Comparison of ENCODE assay signal across 13 cellular contexts in genomic region chr1:154993572-154994268, GRCh38. TPM values are rescaled to one million over a fixed set of nuclear protein-coding genes. Genes with fewer than 3 reads are reported as not detected.
DNase-seq lines count a peak whose midpoint lies in the region; ATAC-seq and TF ChIP-seq lines count a peak whose summit lies in the region.
"Had no signal": no experiment of that assay in that cellular context is flagged by ENCODE, and none has a peak within 500 bp of the region (broad histone marks: within the 10 kb centered on the region; RNA-seq: fewer than 3 reads in every experiment).

Gene LENEP (plus strand): TSS chr1:154993586. CDS start chr1:154993608, 22 bp downstream.

- no peak within 1 kb of the TSS for H2AFZ ChIP-seq in fibroblast of lung (ENCODE audit: low read length)

- DNase-seq in cardiac muscle cell (ENCODE audit: low read depth in 1 of 2, low spot score in 1 of 2) (no peak), left ventricle myocardium inferior (no peak), Panc1 (ENCODE audit: low read depth, low spot score) (no peak), fibroblast of lung (ENCODE audit: low read depth in 2 of 2) (no peak), SKM-1 (lab: John Stamatoyannopoulos, UW; ENCODE audit: unreplicated experiment) (no peak)
- DNase-seq: activated CD4-positive, alpha-beta T cell treated with anti-CD3 and anti-CD28 coated beads, Interleukin-2, amount 50 U/mL, for 1 hour; DMS79 treated with DMSO at 0.1 percent for 48 hours; effector CD8-positive, alpha-beta T cell; NCI-H446 had no signal

- H3K4me2 ChIP-seq in fibroblast of lung (ENCODE audit: extremely low read depth, insufficient read depth, low read length) = no peak within 1 kb of the TSS

- H3K27ac ChIP-seq in cardiac muscle cell = peak within 1 kb of the TSS; percentile 48
- H3K27ac ChIP-seq in left ventricle myocardium inferior (replicated peaks) = no peak within 1 kb of the TSS
- peak within 1 kb of the TSS; percentile 48; the same call in 1 of the 2 replicates for H3K27ac ChIP-seq in Panc1 (ENCODE audit: low read length)
- peak within 1 kb of the TSS; percentile 7 for H3K27ac ChIP-seq in fibroblast of lung (ENCODE audit: insufficient read depth, low read length)
- peak within 1 kb of the TSS; percentile 78 for H3K27ac ChIP-seq in subcutaneous abdominal adipose tissue (ENCODE audit: low read depth, low read length)

- H3K36me3 ChIP-seq in cardiac muscle cell (peaks cover 4% of the 10 kb centered on the region), left ventricle myocardium inferior (peaks cover 32% of the 10 kb centered on the region), Panc1 (ENCODE audit: control insufficient read depth, insufficient read depth, low read length) (peaks cover 4% of the 10 kb centered on the region; the same call in 1 of the 2 replicates), fibroblast of lung (ENCODE audit: control insufficient read depth, insufficient read depth, low read length) (peaks cover under 1% of the 10 kb centered on the region), subcutaneous abdominal adipose tissue (ENCODE audit: control insufficient read depth in 5 of 5, insufficient read depth in 5 of 5, low read length in 5 of 5) (peaks cover 0 to 30% (median 21%) of the 10 kb centered on the region in 5 donors)

- no peaks in the 10 kb centered on the region for H3K79me2 ChIP-seq in fibroblast of lung (ENCODE audit: control insufficient read depth, insufficient read depth, low read length)

- TF ChIP-seq CTCF in cardiac muscle cell (IDR thresholded peaks at IDR 0.05; ENCODE audit: low read depth, low read length) (no peak), left ventricle myocardium inferior (IDR thresholded peaks at IDR 0.05; ENCODE audit: borderline replicate concordance) (no peak), Panc1 (IDR thresholded peaks at IDR 0.05) (no peak), fibroblast of lung (conservative IDR thresholded peaks at IDR 0.05 in 1 of 2, IDR thresholded peaks at IDR 0.05 in 1 of 2; ENCODE audit: low read depth in 1 of 2, low read length in 2 of 2) (no peak)

- H4K20me1 ChIP-seq in fibroblast of lung (ENCODE audit: control insufficient read depth, extremely low read depth, insufficient read depth, low read length) = no peaks in the 10 kb centered on the region

- POLR2A ChIA-PET in Panc1 (lab: Charles Lee) = interaction anchor here (0.6 to 1.6 kb wide), 4 partner anchors 9 to 24 kb away, joined by 3 to 12 read pairs (median 3); partner anchors contain the start of gene FLAD1

- H3K4me1 ChIP-seq in cardiac muscle cell (ENCODE audit: low read depth) (peaks cover under 1% of the 10 kb centered on the region), left ventricle myocardium inferior (peaks cover 16% of the 10 kb centered on the region), Panc1 (ENCODE audit: control insufficient read depth, insufficient read depth, low read length) (peaks cover 8% of the 10 kb centered on the region), fibroblast of lung (ENCODE audit: control insufficient read depth, extremely low read depth, insufficient read depth, low read length) (no peaks in the 10 kb centered on the region), subcutaneous abdominal adipose tissue (ENCODE audit: control insufficient read depth in 5 of 5, insufficient read depth in 5 of 5, low read length in 5 of 5) (peaks cover 0 to 29% (median 11%) of the 10 kb centered on the region in 5 donors)

- in situ Hi-C loops in Panc1 (cut with HindIII; ENCODE audit: low pct_unique_long_range_greater_than_20kb, low sequenced_read_pairs) = no loop called here

- H3K9ac ChIP-seq in fibroblast of lung (ENCODE audit: insufficient read depth, low read length) = no peak within 1 kb of the TSS
- H3K9ac ChIP-seq in subcutaneous abdominal adipose tissue (ENCODE audit: low read length in 5 of 5) = peak within 1 kb of the TSS in 2 of 5 donors; percentile 25 to 33

- intact Hi-C loops in left ventricle myocardium inferior (cut with micrococcal nuclease) = no loop called here
- intact Hi-C loops in Panc1 (cut with micrococcal nuclease; ENCODE audit: unreplicated experiment) = no loop called here

- no TSS peak for BruUV-seq in Panc1 (replicated peaks; lab: Mats Ljungman, UMichigan)

- CTCF ChIA-PET in Panc1 (lab: Charles Lee) = interaction anchor here (0.6 to 0.8 kb wide), 3 partner anchors 19 to 24 kb away, joined by 3 to 7 read pairs (median 3); no protein-coding TSS in a partner anchor

- no peak within 1 kb of the TSS for H3K4me3 ChIP-seq in cardiac muscle cell
- H3K4me3 ChIP-seq in left ventricle myocardium inferior = no peak within 1 kb of the TSS
- H3K4me3 ChIP-seq in Panc1 (ENCODE audit: low read depth in 2 of 2, low read length in 2 of 2) = no peak within 1 kb of the TSS
- H3K4me3 ChIP-seq in fibroblast of lung (replicated peaks in 1 of 4; ENCODE audit: control extremely low read depth in 1 of 4, insufficient read depth in 1 of 4, low read depth in 3 of 4, low read length in 4 of 4) = no peak within 1 kb of the TSS
- H3K4me3 ChIP-seq in subcutaneous abdominal adipose tissue (ENCODE audit: low read depth in 1 of 5, low read length in 5 of 5) = no peak within 1 kb of the TSS

- ATAC-seq in Panc1 (peak; percentile 7; the same call in 1 of the 2 replicates), GM18909 (IDR thresholded peaks at IDR 0.05; ENCODE audit: poor library complexity, unreplicated experiment) (no peak), HG02571 (IDR thresholded peaks at IDR 0.05; ENCODE audit: unreplicated experiment) (no peak)

- H3K27me3 ChIP-seq in cardiac muscle cell = no peaks in the 10 kb centered on the region
- H3K27me3 ChIP-seq in left ventricle myocardium inferior (ENCODE audit: low read depth) = no peaks in the 10 kb centered on the region
- no peaks in the 10 kb centered on the region for H3K27me3 ChIP-seq in Panc1 (ENCODE audit: control insufficient read depth, insufficient read depth, low read length)
- no peaks in the 10 kb centered on the region for H3K27me3 ChIP-seq in fibroblast of lung (ENCODE audit: control insufficient read depth, insufficient read depth, low read length)
- H3K27me3 ChIP-seq in subcutaneous abdominal adipose tissue (ENCODE audit: control insufficient read depth in 5 of 5, insufficient read depth in 4 of 5, low read length in 5 of 5) = no peaks in the 10 kb centered on the region

- H3K9me3 ChIP-seq in cardiac muscle cell (ENCODE audit: low read depth) (no peaks in the 10 kb centered on the region), left ventricle myocardium inferior (replicated peaks) (no peaks in the 10 kb centered on the region), Panc1 (ENCODE audit: control insufficient read depth, insufficient read depth, low read depth, low read length) (no peaks in the 10 kb centered on the region), fibroblast of lung (ENCODE audit: control insufficient read depth, insufficient read depth, low read depth, low read length) (no peaks in the 10 kb centered on the region), subcutaneous abdominal adipose tissue (ENCODE audit: control insufficient read depth in 5 of 5, low read length in 5 of 5) (no peaks in the 10 kb centered on the region)

RNA-seq across cellular contexts. Expression of gene LENEP, which starts in this region (rescaled TPM):
- total RNA-seq in cardiac muscle cell = not detected in 2 replicates
- 0.72 TPM in 1 of 2 replicates, not detected in the other for polyA plus RNA-seq in cardiac muscle cell
- total RNA-seq in left ventricle myocardium inferior = not detected
- 0.67 TPM for total RNA-seq in Panc1 (2021; ENCODE audit: unreplicated experiment)
- not detected for polyA plus RNA-seq in Panc1 (2012; ENCODE audit: insufficient read length)
- total RNA-seq in fibroblast of lung = 0.26 TPM in 1 of 2 replicates, not detected in the other
- polyA plus RNA-seq in fibroblast of lung = not detected in 2 replicates
- polyA plus RNA-seq in fibroblast of lung (2012) = not detected in 2 replicates
- not detected in 2 replicates for polyA minus RNA-seq in fibroblast of lung (ENCODE audit: low replicate concordance)
- total RNA-seq: omental fat pad had no signal

Comparison
In these comparisons a context has a peak if more than half of its experiments do, and no peak if none do; other contexts are left out.
1. Peak in ATAC-seq and H3K27ac ChIP-seq in Panc1; RNA of the gene not detected or under 1 TPM.